10 cellular contexts compared by ENCODE assay signal in genomic region chr3:9938966-9939365, GRCh38. TPM values are rescaled to one million over a fixed set of nuclear protein-coding genes. Genes with fewer than 3 reads are reported as not detected.
"Had no signal": no experiment of that assay in that cellular context is flagged by ENCODE, and none has a peak within 500 bp of the region (broad histone marks: within the 10 kb centered on the region; RNA-seq: fewer than 3 reads in every experiment).

No MANE protein-coding gene starts in this region.

- DNase-seq: GM23248, GOT3, H7, KG1 had no signal

- H3K27ac Mint-ChIP-seq: IgD-negative memory B cell had no signal

- H3K9me3 ChIP-seq: HAP-1 had no signal

- H3K4me3 ChIP-seq: GM23248, HAP-1 had no signal

- H3K27ac ChIP-seq: GM23248, HL-60 had no signal

- H3K9ac ChIP-seq: GM23248 had no signal

- ATAC-seq: HCT116, HepG2 had no signal

- H3K27me3 Mint-ChIP-seq: IgD-negative memory B cell had no signal

- H2AFZ ChIP-seq: GM23248 had no signal

- H3K4me3 Mint-ChIP-seq: IgD-negative memory B cell had no signal

- FAIRE-seq: HepG2 had no signal

- H3K9me3 Mint-ChIP-seq: IgD-negative memory B cell had no signal

RNA-seq across cellular contexts. Expression of gene IL17RE, which starts 36.3 kb away (rescaled TPM):
- total RNA-seq: H4 had no signal
- polyA plus RNA-seq: IgD-negative memory B cell had no signal
